Comparison of ENCODE assay signal across 1 cellular context in the genomic region with DNA sequence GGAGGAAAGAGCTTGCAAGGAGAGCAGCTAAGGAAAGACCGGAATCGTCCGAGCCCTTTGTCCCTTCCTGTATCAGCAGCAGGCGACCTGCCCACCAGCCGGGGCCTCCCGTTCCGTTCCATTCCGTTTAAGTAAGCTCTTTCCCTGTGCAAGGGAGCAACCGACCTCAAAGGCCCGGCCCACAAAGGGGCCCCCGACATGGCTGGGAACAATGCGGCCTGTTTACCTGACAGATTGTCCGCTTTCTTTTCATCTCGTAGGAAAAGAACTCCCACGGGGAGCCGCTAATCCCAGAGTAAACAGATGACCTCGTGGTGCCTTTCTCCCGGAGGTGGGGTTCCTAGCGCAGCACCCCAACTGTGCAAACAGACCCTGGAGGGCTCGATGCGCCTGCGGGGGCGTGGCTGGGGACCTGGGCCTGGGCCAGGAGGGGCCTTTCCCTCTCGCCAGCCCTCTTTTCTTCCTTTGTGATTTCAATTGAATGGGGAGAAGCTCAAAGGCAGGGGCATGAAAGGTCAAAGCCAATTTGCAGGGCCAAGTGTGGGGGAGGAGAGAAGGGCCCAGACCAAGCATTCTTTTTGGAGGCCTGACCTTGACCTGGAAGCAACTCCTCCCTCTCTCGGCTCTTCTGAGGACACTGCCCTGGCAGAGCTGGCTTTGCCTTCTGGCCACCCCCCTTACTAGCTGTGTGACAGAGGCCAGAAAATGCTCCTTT.
TF ChIP-seq lines count a peak whose summit lies in the region.

No MANE protein-coding gene starts in this region.

TF ChIP-seq in HepG2, 621 proteins besides CTCF, POLR2A, EP300 and RAD21 (continued from another document and continues in another):
- TF ChIP-seq, protein P1, sequence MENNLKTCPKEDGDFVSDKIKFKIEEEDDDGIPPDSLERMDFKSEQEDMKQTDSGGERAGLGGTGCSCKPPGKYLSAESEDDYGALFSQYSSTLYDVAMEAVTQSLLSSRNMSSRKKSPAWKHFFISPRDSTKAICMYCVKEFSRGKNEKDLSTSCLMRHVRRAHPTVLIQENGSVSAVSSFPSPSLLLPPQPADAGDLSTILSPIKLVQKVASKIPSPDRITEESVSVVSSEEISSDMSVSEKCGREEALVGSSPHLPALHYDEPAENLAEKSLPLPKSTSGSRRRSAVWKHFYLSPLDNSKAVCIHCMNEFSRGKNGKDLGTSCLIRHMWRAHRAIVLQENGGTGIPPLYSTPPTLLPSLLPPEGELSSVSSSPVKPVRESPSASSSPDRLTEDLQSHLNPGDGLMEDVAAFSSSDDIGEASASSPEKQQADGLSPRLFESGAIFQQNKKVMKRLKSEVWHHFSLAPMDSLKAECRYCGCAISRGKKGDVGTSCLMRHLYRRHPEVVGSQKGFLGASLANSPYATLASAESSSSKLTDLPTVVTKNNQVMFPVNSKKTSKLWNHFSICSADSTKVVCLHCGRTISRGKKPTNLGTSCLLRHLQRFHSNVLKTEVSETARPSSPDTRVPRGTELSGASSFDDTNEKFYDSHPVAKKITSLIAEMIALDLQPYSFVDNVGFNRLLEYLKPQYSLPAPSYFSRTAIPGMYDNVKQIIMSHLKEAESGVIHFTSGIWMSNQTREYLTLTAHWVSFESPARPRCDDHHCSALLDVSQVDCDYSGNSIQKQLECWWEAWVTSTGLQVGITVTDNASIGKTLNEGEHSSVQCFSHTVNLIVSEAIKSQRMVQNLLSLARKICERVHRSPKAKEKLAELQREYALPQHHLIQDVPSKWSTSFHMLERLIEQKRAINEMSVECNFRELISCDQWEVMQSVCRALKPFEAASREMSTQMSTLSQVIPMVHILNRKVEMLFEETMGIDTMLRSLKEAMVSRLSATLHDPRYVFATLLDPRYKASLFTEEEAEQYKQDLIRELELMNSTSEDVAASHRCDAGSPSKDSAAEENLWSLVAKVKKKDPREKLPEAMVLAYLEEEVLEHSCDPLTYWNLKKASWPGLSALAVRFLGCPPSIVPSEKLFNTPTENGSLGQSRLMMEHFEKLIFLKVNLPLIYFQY (CRISPR knock-in tag; IDR thresholded peaks at IDR 0.05; ENCODE audit: borderline replicate concordance) = peak; percentile 98
- TF ChIP-seq ZFAT (CRISPR knock-in tag; conservative IDR thresholded peaks at IDR 0.05) (no peak), ZNF230 (CRISPR knock-in tag; IDR thresholded peaks at IDR 0.05) (peak; percentile 85), ZNF777 (CRISPR knock-in tag; IDR thresholded peaks at IDR 0.05) (peak; percentile 78), ZIK1 (CRISPR knock-in tag; IDR thresholded peaks at IDR 0.05; ENCODE audit: borderline replicate concordance, low read depth) (no peak), ZBTB7B (CRISPR knock-in tag; IDR thresholded peaks at IDR 0.05) (peak; percentile 99), KAT8 (CRISPR knock-in tag; IDR thresholded peaks at IDR 0.05) (peak; percentile 93), KDM2A (CRISPR knock-in tag; IDR thresholded peaks at IDR 0.05; ENCODE audit: borderline replicate concordance, low read depth) (peak; percentile 93), ZNF782 (CRISPR knock-in tag; IDR thresholded peaks at IDR 0.05; ENCODE audit: borderline replicate concordance) (peak; percentile 43; the same call in 1 of the 2 replicates), POLR2AphosphoS2 (IDR thresholded peaks at IDR 0.05; ENCODE audit: low read depth, low read length) (no peak), PHF8 (CRISPR knock-in tag; IDR thresholded peaks at IDR 0.05) (peak; percentile 54; the same call in 1 of the 2 replicates), ZNF674 (CRISPR knock-in tag; IDR thresholded peaks at IDR 0.05; ENCODE audit: low read depth) (no peak), ZNF75D (CRISPR knock-in tag; IDR thresholded peaks at IDR 0.05; ENCODE audit: borderline replicate concordance) (no peak), HNRNPH1 (optimal IDR thresholded peaks at IDR 0.05; ENCODE audit: low read depth, low read length) (no peak), RCOR2 (CRISPR knock-in tag; IDR thresholded peaks at IDR 0.05) (peak; percentile 97), EED (CRISPR knock-in tag; IDR thresholded peaks at IDR 0.05) (peak; percentile 69; the same call in 1 of the 2 replicates), WIZ (CRISPR knock-in tag; IDR thresholded peaks at IDR 0.05) (peak; percentile 80; the same call in 1 of the 2 replicates), SALL2 (CRISPR knock-in tag; IDR thresholded peaks at IDR 0.05) (peak; percentile 99), TEAD2 (CRISPR knock-in tag; IDR thresholded peaks at IDR 0.05) (0 out of 2 replicates have a peak, but pooled peaks have one; percentile 85), ZNF652 (CRISPR knock-in tag; IDR thresholded peaks at IDR 0.05; ENCODE audit: borderline replicate concordance, low read depth) (peak; percentile 54), MATR3 (CRISPR knock-in tag; IDR thresholded peaks at IDR 0.05) (no peak), FOXM1 (CRISPR knock-in tag; IDR thresholded peaks at IDR 0.05) (no peak), ZNF432 (CRISPR knock-in tag; IDR thresholded peaks at IDR 0.05; ENCODE audit: borderline replicate concordance) (no peak), SUZ12 (IDR thresholded peaks at IDR 0.05; ENCODE audit: low read depth, low read length) (no peak), ZNF235 (CRISPR knock-in tag; IDR thresholded peaks at IDR 0.05; ENCODE audit: borderline replicate concordance) (peak; percentile 93), ZNF557 (CRISPR knock-in tag; IDR thresholded peaks at IDR 0.05) (peak; percentile 98), ZFP36L1 (CRISPR knock-in tag; IDR thresholded peaks at IDR 0.05) (peak; percentile 95; the same call in 1 of the 2 replicates), ZNF703 (CRISPR knock-in tag; IDR thresholded peaks at IDR 0.05; ENCODE audit: borderline replicate concordance) (peak; percentile 100), MAFK (conservative IDR thresholded peaks at IDR 0.05 in 1 of 2, IDR thresholded peaks at IDR 0.05 in 1 of 2; ENCODE audit: low read length in 2 of 2) (no peak), XBP1 (CRISPR knock-in tag; IDR thresholded peaks at IDR 0.05) (0 out of 2 replicates have a peak, but pooled peaks have one; percentile 59), ZSCAN31 (CRISPR knock-in tag; IDR thresholded peaks at IDR 0.05; ENCODE audit: low read depth) (peak; percentile 98), CBX5 (CRISPR knock-in tag; IDR thresholded peaks at IDR 0.05; ENCODE audit: borderline replicate concordance) (peak; percentile 98; the same call in 1 of the 2 replicates)
- TF ChIP-seq, protein P2, sequence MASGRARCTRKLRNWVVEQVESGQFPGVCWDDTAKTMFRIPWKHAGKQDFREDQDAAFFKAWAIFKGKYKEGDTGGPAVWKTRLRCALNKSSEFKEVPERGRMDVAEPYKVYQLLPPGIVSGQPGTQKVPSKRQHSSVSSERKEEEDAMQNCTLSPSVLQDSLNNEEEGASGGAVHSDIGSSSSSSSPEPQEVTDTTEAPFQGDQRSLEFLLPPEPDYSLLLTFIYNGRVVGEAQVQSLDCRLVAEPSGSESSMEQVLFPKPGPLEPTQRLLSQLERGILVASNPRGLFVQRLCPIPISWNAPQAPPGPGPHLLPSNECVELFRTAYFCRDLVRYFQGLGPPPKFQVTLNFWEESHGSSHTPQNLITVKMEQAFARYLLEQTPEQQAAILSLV (CRISPR knock-in tag; IDR thresholded peaks at IDR 0.05; ENCODE audit: borderline replicate concordance) = peak; percentile 76; the same call in 1 of the 2 replicates
- TF ChIP-seq, protein P3, sequence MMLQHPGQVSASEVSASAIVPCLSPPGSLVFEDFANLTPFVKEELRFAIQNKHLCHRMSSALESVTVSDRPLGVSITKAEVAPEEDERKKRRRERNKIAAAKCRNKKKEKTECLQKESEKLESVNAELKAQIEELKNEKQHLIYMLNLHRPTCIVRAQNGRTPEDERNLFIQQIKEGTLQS (CRISPR knock-in tag; IDR thresholded peaks at IDR 0.05) = peak; percentile 87
- TF ChIP-seq, protein P4, sequence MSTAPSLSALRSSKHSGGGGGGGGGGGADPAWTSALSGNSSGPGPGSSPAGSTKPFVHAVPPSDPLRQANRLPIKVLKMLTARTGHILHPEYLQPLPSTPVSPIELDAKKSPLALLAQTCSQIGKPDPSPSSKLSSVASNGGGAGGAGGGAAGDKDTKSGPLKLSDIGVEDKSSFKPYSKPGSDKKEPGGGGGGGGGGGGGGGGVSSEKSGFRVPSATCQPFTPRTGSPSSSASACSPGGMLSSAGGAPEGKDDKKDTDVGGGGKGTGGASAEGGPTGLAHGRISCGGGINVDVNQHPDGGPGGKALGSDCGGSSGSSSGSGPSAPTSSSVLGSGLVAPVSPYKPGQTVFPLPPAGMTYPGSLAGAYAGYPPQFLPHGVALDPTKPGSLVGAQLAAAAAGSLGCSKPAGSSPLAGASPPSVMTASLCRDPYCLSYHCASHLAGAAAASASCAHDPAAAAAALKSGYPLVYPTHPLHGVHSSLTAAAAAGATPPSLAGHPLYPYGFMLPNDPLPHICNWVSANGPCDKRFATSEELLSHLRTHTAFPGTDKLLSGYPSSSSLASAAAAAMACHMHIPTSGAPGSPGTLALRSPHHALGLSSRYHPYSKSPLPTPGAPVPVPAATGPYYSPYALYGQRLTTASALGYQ (CRISPR knock-in tag; IDR thresholded peaks at IDR 0.05) = peak; percentile 100
- TF ChIP-seq, protein P5, sequence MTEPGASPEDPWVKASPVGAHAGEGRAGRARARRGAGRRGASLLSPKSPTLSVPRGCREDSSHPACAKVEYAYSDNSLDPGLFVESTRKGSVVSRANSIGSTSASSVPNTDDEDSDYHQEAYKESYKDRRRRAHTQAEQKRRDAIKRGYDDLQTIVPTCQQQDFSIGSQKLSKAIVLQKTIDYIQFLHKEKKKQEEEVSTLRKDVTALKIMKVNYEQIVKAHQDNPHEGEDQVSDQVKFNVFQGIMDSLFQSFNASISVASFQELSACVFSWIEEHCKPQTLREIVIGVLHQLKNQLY (CRISPR knock-in tag; IDR thresholded peaks at IDR 0.05) = peak; percentile 98
- TF ChIP-seq, protein P6, sequence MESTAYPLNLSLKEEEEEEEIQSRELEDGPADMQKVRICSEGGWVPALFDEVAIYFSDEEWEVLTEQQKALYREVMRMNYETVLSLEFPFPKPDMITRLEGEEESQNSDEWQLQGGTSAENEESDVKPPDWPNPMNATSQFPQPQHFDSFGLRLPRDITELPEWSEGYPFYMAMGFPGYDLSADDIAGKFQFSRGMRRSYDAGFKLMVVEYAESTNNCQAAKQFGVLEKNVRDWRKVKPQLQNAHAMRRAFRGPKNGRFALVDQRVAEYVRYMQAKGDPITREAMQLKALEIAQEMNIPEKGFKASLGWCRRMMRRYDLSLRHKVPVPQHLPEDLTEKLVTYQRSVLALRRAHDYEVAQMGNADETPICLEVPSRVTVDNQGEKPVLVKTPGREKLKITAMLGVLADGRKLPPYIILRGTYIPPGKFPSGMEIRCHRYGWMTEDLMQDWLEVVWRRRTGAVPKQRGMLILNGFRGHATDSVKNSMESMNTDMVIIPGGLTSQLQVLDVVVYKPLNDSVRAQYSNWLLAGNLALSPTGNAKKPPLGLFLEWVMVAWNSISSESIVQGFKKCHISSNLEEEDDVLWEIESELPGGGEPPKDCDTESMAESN (CRISPR knock-in tag; conservative IDR thresholded peaks at IDR 0.05) = peak; percentile 80
- TF ChIP-seq, protein P7, sequence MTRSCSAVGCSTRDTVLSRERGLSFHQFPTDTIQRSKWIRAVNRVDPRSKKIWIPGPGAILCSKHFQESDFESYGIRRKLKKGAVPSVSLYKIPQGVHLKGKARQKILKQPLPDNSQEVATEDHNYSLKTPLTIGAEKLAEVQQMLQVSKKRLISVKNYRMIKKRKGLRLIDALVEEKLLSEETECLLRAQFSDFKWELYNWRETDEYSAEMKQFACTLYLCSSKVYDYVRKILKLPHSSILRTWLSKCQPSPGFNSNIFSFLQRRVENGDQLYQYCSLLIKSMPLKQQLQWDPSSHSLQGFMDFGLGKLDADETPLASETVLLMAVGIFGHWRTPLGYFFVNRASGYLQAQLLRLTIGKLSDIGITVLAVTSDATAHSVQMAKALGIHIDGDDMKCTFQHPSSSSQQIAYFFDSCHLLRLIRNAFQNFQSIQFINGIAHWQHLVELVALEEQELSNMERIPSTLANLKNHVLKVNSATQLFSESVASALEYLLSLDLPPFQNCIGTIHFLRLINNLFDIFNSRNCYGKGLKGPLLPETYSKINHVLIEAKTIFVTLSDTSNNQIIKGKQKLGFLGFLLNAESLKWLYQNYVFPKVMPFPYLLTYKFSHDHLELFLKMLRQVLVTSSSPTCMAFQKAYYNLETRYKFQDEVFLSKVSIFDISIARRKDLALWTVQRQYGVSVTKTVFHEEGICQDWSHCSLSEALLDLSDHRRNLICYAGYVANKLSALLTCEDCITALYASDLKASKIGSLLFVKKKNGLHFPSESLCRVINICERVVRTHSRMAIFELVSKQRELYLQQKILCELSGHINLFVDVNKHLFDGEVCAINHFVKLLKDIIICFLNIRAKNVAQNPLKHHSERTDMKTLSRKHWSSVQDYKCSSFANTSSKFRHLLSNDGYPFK (CRISPR knock-in tag; IDR thresholded peaks at IDR 0.05; ENCODE audit: borderline replicate concordance) = peak; percentile 89
- TF ChIP-seq, protein P8, sequence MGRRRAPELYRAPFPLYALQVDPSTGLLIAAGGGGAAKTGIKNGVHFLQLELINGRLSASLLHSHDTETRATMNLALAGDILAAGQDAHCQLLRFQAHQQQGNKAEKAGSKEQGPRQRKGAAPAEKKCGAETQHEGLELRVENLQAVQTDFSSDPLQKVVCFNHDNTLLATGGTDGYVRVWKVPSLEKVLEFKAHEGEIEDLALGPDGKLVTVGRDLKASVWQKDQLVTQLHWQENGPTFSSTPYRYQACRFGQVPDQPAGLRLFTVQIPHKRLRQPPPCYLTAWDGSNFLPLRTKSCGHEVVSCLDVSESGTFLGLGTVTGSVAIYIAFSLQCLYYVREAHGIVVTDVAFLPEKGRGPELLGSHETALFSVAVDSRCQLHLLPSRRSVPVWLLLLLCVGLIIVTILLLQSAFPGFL (CRISPR knock-in tag; IDR thresholded peaks at IDR 0.05) = 0 out of 2 replicates have a peak, but pooled peaks have one; percentile 46
- TF ChIP-seq, protein P9, sequence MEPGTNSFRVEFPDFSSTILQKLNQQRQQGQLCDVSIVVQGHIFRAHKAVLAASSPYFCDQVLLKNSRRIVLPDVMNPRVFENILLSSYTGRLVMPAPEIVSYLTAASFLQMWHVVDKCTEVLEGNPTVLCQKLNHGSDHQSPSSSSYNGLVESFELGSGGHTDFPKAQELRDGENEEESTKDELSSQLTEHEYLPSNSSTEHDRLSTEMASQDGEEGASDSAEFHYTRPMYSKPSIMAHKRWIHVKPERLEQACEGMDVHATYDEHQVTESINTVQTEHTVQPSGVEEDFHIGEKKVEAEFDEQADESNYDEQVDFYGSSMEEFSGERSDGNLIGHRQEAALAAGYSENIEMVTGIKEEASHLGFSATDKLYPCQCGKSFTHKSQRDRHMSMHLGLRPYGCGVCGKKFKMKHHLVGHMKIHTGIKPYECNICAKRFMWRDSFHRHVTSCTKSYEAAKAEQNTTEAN (CRISPR knock-in tag; conservative IDR thresholded peaks at IDR 0.05) = peak; percentile 98
- TF ChIP-seq, protein P10, sequence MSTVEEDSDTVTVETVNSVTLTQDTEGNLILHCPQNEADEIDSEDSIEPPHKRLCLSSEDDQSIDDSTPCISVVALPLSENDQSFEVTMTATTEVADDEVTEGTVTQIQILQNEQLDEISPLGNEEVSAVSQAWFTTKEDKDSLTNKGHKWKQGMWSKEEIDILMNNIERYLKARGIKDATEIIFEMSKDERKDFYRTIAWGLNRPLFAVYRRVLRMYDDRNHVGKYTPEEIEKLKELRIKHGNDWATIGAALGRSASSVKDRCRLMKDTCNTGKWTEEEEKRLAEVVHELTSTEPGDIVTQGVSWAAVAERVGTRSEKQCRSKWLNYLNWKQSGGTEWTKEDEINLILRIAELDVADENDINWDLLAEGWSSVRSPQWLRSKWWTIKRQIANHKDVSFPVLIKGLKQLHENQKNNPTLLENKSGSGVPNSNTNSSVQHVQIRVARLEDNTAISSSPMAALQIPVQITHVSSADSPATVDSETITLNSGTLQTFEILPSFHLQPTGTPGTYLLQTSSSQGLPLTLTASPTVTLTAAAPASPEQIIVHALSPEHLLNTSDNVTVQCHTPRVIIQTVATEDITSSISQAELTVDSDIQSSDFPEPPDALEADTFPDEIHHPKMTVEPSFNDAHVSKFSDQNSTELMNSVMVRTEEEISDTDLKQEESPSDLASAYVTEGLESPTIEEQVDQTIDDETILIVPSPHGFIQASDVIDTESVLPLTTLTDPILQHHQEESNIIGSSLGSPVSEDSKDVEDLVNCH (CRISPR knock-in tag; IDR thresholded peaks at IDR 0.05) = 0 out of 2 replicates have a peak, but pooled peaks have one; percentile 22
